Comparison of ENCODE assay signal across 15 cellular contexts in the genomic region with DNA sequence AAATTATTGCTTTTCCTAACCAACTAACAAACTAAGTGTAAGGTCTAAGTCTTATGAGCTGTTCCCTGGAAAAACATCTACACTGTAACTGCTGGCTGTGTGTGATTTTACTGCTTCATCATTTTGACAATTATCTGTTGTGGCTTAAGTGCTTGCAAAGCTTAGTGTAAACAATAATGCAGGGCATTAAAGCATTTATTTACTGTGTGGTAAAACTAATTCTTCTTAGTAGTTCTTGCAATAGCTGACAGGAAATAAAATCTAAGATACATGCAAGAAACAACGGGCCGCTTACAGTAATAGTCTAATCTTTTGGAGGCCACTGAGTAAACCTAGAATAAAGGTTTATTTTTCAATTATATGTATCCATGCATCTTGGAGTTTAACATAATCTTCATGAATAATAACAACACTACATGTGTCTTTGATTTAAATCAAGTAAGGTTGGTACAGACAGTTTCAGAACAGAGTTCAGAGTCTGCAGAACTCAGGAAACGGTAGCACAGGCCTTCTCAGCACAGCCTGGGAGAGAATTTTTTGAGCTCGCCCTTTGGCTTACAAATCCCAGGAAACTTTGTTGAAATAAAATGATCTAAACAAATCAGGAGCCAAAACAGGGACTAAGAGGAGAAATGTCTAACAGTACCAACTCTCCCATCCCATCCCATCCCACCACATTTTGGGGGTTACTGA.
DNase-seq lines count a peak whose midpoint lies in the region; ATAC-seq, FAIRE-seq and TF ChIP-seq lines count a peak whose summit lies in the region.
"Had no signal": no experiment of that assay in that cellular context is flagged by ENCODE, and none has a peak within 500 bp of the region (broad histone marks: within the 10 kb centered on the region; RNA-seq: fewer than 3 reads in every experiment).

No MANE protein-coding gene starts in this region.

- H3K4me3 ChIP-seq in Panc1 (ENCODE audit: low read depth in 2 of 2, low read length in 2 of 2): no peak overlapping the region; a peak in 1 of 4 replicates
- H3K4me3 ChIP-seq in fibroblast of villous mesenchyme (ENCODE audit: low read depth, low read length): no peak overlapping the region
- H3K4me3 ChIP-seq in testis: no peak overlapping the region
- H3K4me3 ChIP-seq: BLaER1 treated with 17β-estradiol and CSF1 and Interleukin-3, amounts not matched to agents 10 nM and 100 nM; SJCRH30 had no signal

- TF ChIP-seq POLR2A in H54 (IDR thresholded peaks at IDR 0.05; ENCODE audit: low read depth, low read length): no peak
- TF ChIP-seq POLR2A in testis (IDR thresholded peaks at IDR 0.05): no peak

- TF ChIP-seq CTCF in AG09319 (IDR thresholded peaks at IDR 0.05; ENCODE audit: low read depth, low read length) (no peak), Panc1 (IDR thresholded peaks at IDR 0.05) (no peak), fibroblast of villous mesenchyme (IDR thresholded peaks at IDR 0.05; ENCODE audit: insufficient read depth, low read depth, low read length) (no peak), testis (IDR thresholded peaks at IDR 0.05) (no peak)

- WGBS in testis, 2 donors: 60% methylated on average over 4 of the region's 4 CpGs

- POLR2A ChIA-PET in Panc1 (lab: Charles Lee): no interaction called here

- H3K27me3 ChIP-seq in Panc1 (ENCODE audit: control insufficient read depth, insufficient read depth, low read length) (no peaks in the 10 kb centered on the region), testis (no peaks in the 10 kb centered on the region)
- H3K27me3 ChIP-seq: BLaER1 treated with 17β-estradiol and CSF1 and Interleukin-3, amounts not matched to agents 10 nM and 100 nM; SJCRH30 had no signal

- no TSS peak for BruUV-seq in Panc1 (replicated peaks; lab: Mats Ljungman, UMichigan)

- intact Hi-C loops in Panc1 (cut with micrococcal nuclease; ENCODE audit: unreplicated experiment) (no loop called here), testis (cut with DNase I; ENCODE audit: low total_unique reads) (no loop called here)

- H3K36me3 ChIP-seq in Panc1 (ENCODE audit: control insufficient read depth, insufficient read depth, low read length) (no peaks in the 10 kb centered on the region), testis (ENCODE audit: low read depth, missing control alignments) (no peaks in the 10 kb centered on the region)
- H3K36me3 ChIP-seq: BLaER1 treated with 17β-estradiol and CSF1 and Interleukin-3, amounts not matched to agents 10 nM and 100 nM; SJCRH30 had no signal

- FAIRE-seq in H54 (lab: Jason Lieb, UNC): peak; percentile 27
- FAIRE-seq: G401.6 had no signal

- peaks cover 12% of the 10 kb centered on the region; the same call in 1 of the 2 replicates for H3K4me1 ChIP-seq in Panc1 (ENCODE audit: control insufficient read depth, insufficient read depth, low read length)
- no peaks in the 10 kb centered on the region for H3K4me1 ChIP-seq in testis
- H3K4me1 ChIP-seq: BLaER1 treated with 17β-estradiol and CSF1 and Interleukin-3, amounts not matched to agents 10 nM and 100 nM; SJCRH30 had no signal

- H3K9me3 ChIP-seq in Panc1 (ENCODE audit: control insufficient read depth, insufficient read depth, low read depth, low read length): no peaks in the 10 kb centered on the region
- no peaks in the 10 kb centered on the region for H3K9me3 ChIP-seq in testis
- H3K9me3 ChIP-seq: BLaER1 treated with 17β-estradiol and CSF1 and Interleukin-3, amounts not matched to agents 10 nM and 100 nM; SJCRH30 had no signal

- peak overlapping the region; percentile 67 for H3K27ac ChIP-seq in Panc1 (ENCODE audit: low read length)
- H3K27ac ChIP-seq in testis: no peak overlapping the region
- H3K27ac ChIP-seq: BLaER1 treated with 17β-estradiol and CSF1 and Interleukin-3, amounts not matched to agents 10 nM and 100 nM; SJCRH30 had no signal

- CTCF ChIA-PET in Panc1 (lab: Charles Lee): no interaction called here

- peak; percentile 20 for DNase-seq in AG09319 (ENCODE audit: extremely low read depth, low read depth)
- no peak for DNase-seq in H54 (ENCODE audit: insufficient read length, low spot score)
- no peak for DNase-seq in Panc1 (ENCODE audit: low read depth, low spot score)
- DNase-seq in fibroblast of villous mesenchyme (ENCODE audit: low read depth): peak; percentile 96
- DNase-seq in testis: no peak
- no peak for DNase-seq in activated T-cell treated with anti-CD3 and anti-CD28 coated beads, Interleukin-2, amount 50 U/mL, for 48 hours
- no peak for DNase-seq in T-helper 2 cell
- DNase-seq: CD8-positive, alpha-beta memory T cell; H9; NCI-H1092 treated with DMSO at 0.1 percent for 48 hours; NCI-H2029 treated with DMSO at 0.1 percent for 48 hours; SJCRH30 had no signal

- ATAC-seq in Panc1 (no peak), HG03469 (IDR thresholded peaks at IDR 0.05; ENCODE audit: unreplicated experiment) (no peak)

- in situ Hi-C loops in Panc1 (cut with HindIII; ENCODE audit: low pct_unique_long_range_greater_than_20kb, low sequenced_read_pairs): no loop called here

Comparison
In these comparisons a context has a peak if more than half of its experiments do, and no peak if none do; other contexts are left out.
1. DNase-seq: peak in AG09319 (single experiment) and fibroblast of villous mesenchyme (single experiment); none in H54 (single experiment), Panc1 (single experiment), testis (single experiment), activated T-cell treated with anti-CD3 and anti-CD28 coated beads, Interleukin-2, amount 50 U/mL, for 48 hours (0 of 2) and T-helper 2 cell (0 of 5).